ENCODE assay signal across 13 cellular contexts in genomic region chr1:98210064-98210463, GRCh38.
DNase-seq lines count a peak whose midpoint lies in the region; ATAC-seq and TF ChIP-seq lines count a peak whose summit lies in the region.
"Had no signal": no experiment of that assay in that cellular context is flagged by ENCODE, and none has a peak within 500 bp of the region (broad histone marks: within the 10 kb centered on the region; RNA-seq: fewer than 3 reads in every experiment).

No MANE protein-coding gene starts in this region.

- no peak overlapping the region for H3K27ac Mint-ChIP-seq in endothelial cell (ENCODE audit: unreplicated experiment)

- H3K4me3 Mint-ChIP-seq in endothelial cell (ENCODE audit: unreplicated experiment), result no peak overlapping the region

- no peak for ATAC-seq in mucosa of descending colon

- H3K9me3 ChIP-seq in osteoblast (ENCODE audit: low read depth, low read length), result no peaks in the 10 kb centered on the region
- H3K9me3 ChIP-seq in mucosa of descending colon, result no peaks in the 10 kb centered on the region
- H3K9me3 ChIP-seq: ascending aorta had no signal

- no peaks in the 10 kb centered on the region for H3K4me1 Mint-ChIP-seq in endothelial cell (ENCODE audit: unreplicated experiment)

- TF ChIP-seq CTCF in epithelial cell of proximal tubule (conservative IDR thresholded peaks at IDR 0.05; ENCODE audit: low read depth, low read length) (no peak), osteoblast (IDR thresholded peaks at IDR 0.05; ENCODE audit: extremely low read depth, low read depth, low read length) (no peak), mucosa of descending colon (IDR thresholded peaks at IDR 0.05) (no peak), endothelial cell (IDR thresholded peaks at IDR 0.05; ENCODE audit: unreplicated experiment) (no peak)

- peak overlapping the region; percentile 59 for H3K27ac ChIP-seq in osteoblast (ENCODE audit: low read depth, low read length)
- H3K27ac ChIP-seq: ascending aorta had no signal

- H4K20me1 ChIP-seq in osteoblast (ENCODE audit: insufficient read depth, low read length), result no peaks in the 10 kb centered on the region

- DNase-seq in ELR (ENCODE audit: low read depth) (peak; percentile 98), RPMI7951 (ENCODE audit: low read depth) (peak; percentile 88), epithelial cell of proximal tubule (ENCODE audit: low read depth) (peak; percentile 3), osteoblast (ENCODE audit: insufficient read length, low spot score, missing footprints) (peak; percentile 47), SKM-1 (lab: John Stamatoyannopoulos, UW; ENCODE audit: unreplicated experiment) (no peak), mucosa of descending colon (no peak), nucleus accumbens (lab: John Stamatoyannopoulos, UW) (no peak), endothelial cell (ENCODE audit: low spot score) (no peak)
- DNase-seq: mammary epithelial cell; NCI-H1048; small intestine; stimulated activated CD8-positive, alpha-beta memory T cell treated with anti-CD3 and anti-CD28 coated beads, Interleukin-4, amount 100 ng/mL, for 48 hours had no signal

- H3K36me3 ChIP-seq in osteoblast (ENCODE audit: insufficient read depth, low read length), result no peaks in the 10 kb centered on the region
- no peaks in the 10 kb centered on the region for H3K36me3 ChIP-seq in mucosa of descending colon (ENCODE audit: low read depth)
- H3K36me3 ChIP-seq: ascending aorta had no signal

- H3K4me3 ChIP-seq in epithelial cell of proximal tubule (ENCODE audit: low read depth, low read length) (no peak overlapping the region), osteoblast (ENCODE audit: insufficient read depth, low read length) (peak overlapping the region; percentile 39), mucosa of descending colon (no peak overlapping the region)
- H3K4me3 ChIP-seq: ascending aorta had no signal

- intact Hi-C loops in mucosa of descending colon (cut with DNase I, micrococcal nuclease), result no loop called here

- no peaks in the 10 kb centered on the region for H3K27me3 Mint-ChIP-seq in endothelial cell (ENCODE audit: unreplicated experiment)

- no peaks in the 10 kb centered on the region for H3K27me3 ChIP-seq in osteoblast (ENCODE audit: insufficient read depth, low read length)
- H3K27me3 ChIP-seq: ascending aorta had no signal

- peaks cover 24% of the 10 kb centered on the region for H3K4me1 ChIP-seq in osteoblast (ENCODE audit: insufficient read depth, low read length)
- H3K4me1 ChIP-seq in mucosa of descending colon (ENCODE audit: low read depth), result no peaks in the 10 kb centered on the region
- H3K4me1 ChIP-seq: ascending aorta had no signal

- H2AFZ ChIP-seq in osteoblast (ENCODE audit: low read length), result peak overlapping the region; percentile 32

- H3K79me2 ChIP-seq in osteoblast (ENCODE audit: insufficient read depth, low read length), result no peaks in the 10 kb centered on the region

- peaks cover 5% of the 10 kb centered on the region for H3K9me3 Mint-ChIP-seq in endothelial cell (ENCODE audit: unreplicated experiment)

- no peaks in the 10 kb centered on the region for H3K36me3 Mint-ChIP-seq in endothelial cell (ENCODE audit: low read depth, unreplicated experiment)

- peak overlapping the region; percentile 75 for H3K4me2 ChIP-seq in osteoblast (ENCODE audit: insufficient read depth, low read length)

Comparison
In these comparisons a context has a peak if more than half of its experiments do, and no peak if none do; other contexts are left out.
1. DNase-seq: peak in ELR (single experiment), RPMI7951 (single experiment), epithelial cell of proximal tubule (single experiment) and osteoblast (single experiment); none in SKM-1 (single experiment), mucosa of descending colon (0 of 3), nucleus accumbens (0 of 56) and endothelial cell (single experiment).